Comparison of ENCODE assay signal across 9 cellular contexts in genomic region chr2:10278029-10278762, GRCh38. TPM values are rescaled to one million over a fixed set of nuclear protein-coding genes. Genes with fewer than 3 reads are reported as not detected.
DNase-seq lines count a peak whose midpoint lies in the region; ATAC-seq, FAIRE-seq and TF ChIP-seq lines count a peak whose summit lies in the region.
"Had no signal": no experiment of that assay in that cellular context is flagged by ENCODE, and none has a peak within 500 bp of the region (broad histone marks: within the 10 kb centered on the region; RNA-seq: fewer than 3 reads in every experiment).

No MANE protein-coding gene starts in this region.

- peaks cover 3 to 18% of the 10 kb centered on the region in 2 experiments; a peak in 4 of 5 replicates for H3K27me3 ChIP-seq in HepG2 (ENCODE audit: control insufficient read depth in 1 of 2, insufficient read depth in 2 of 2, low read length in 2 of 2)
- no peaks in the 10 kb centered on the region for H3K27me3 ChIP-seq in testis
- H3K27me3 ChIP-seq: BLaER1 had no signal

- peaks cover 24% of the 10 kb centered on the region for H3K4me1 Mint-ChIP-seq in activated CD8-positive, alpha-beta memory T cell treated with anti-CD3 and anti-CD28 coated beads, Interleukin-2, amount 10 ng/mL, durations not matched to agents 7 days and 5 days
- peaks cover 9% of the 10 kb centered on the region for H3K4me1 Mint-ChIP-seq in activated naive CD8-positive, alpha-beta T cell treated with anti-CD3 and anti-CD28 coated beads, Interleukin-2, amount 10 ng/mL, durations not matched to agents 7 days and 5 days

- H3K79me2 ChIP-seq in HepG2 (ENCODE audit: insufficient read depth, low read length) = no peaks in the 10 kb centered on the region

- no peak overlapping the region for H3K4me3 Mint-ChIP-seq in activated CD8-positive, alpha-beta memory T cell treated with anti-CD3 and anti-CD28 coated beads, Interleukin-2, amount 10 ng/mL, durations not matched to agents 7 days and 5 days
- H3K4me3 Mint-ChIP-seq in activated naive CD8-positive, alpha-beta T cell treated with anti-CD3 and anti-CD28 coated beads, Interleukin-2, amount 10 ng/mL, durations not matched to agents 7 days and 5 days = no peak overlapping the region

- CTCF ChIA-PET in activated CD8-positive, alpha-beta memory T cell treated with anti-CD3 and anti-CD28 coated beads, Interleukin-2, amount 10 ng/mL, durations not matched to agents 7 days and 5 days (lab: Charles Lee) = interaction anchor here (1.2 to 2.2 kb wide), 2 partner anchors 131 to 157 kb away, joined by 3 to 11 read pairs; no protein-coding TSS in a partner anchor
- CTCF ChIA-PET in HepG2 (lab: Yijun Ruan, JAX; ENCODE audit: low intra/inter-chr PET ratio, low total read pairs) = no interaction called here

- POLR2A ChIA-PET in activated naive CD8-positive, alpha-beta T cell treated with anti-CD3 and anti-CD28 coated beads, Interleukin-2, amount 10 ng/mL, durations not matched to agents 7 days and 5 days (lab: Charles Lee) = no interaction called here
- POLR2A ChIA-PET in HepG2 (lab: Yijun Ruan, JAX) = interaction anchor here (0.8 to 4.0 kb wide), 17 partner anchors 8 to 435 kb away, joined by 3 to 105 read pairs (median 6); partner anchors contain the start of genes HPCAL1, ODC1 and TAF1B

- no peaks in the 10 kb centered on the region for H4K20me1 ChIP-seq in HepG2 (ENCODE audit: insufficient read depth, low read length)
- H4K20me1 ChIP-seq: BLaER1 had no signal

- intact Hi-C loops in HepG2 (cut with micrococcal nuclease; ENCODE audit: unreplicated experiment) = loop anchor here (1.0 to 10.0 kb wide), 3 partner anchors 8 to 153 kb away; partner anchors contain the start of gene RRM2
- intact Hi-C loops in testis (cut with DNase I; ENCODE audit: low total_unique reads) = no loop called here

- H3K27ac ChIP-seq in HepG2 (ENCODE audit: extremely low read length, insufficient read depth, low read length) (peak overlapping the region; percentile 69), testis (peak overlapping the region; percentile 33 to 50)
- H3K27ac ChIP-seq: BLaER1 had no signal

- peak overlapping the region; percentile 52 for H3K27ac Mint-ChIP-seq in activated CD8-positive, alpha-beta memory T cell treated with anti-CD3 and anti-CD28 coated beads, Interleukin-2, amount 10 ng/mL, durations not matched to agents 7 days and 5 days
- peak overlapping the region; percentile 23 for H3K27ac Mint-ChIP-seq in activated naive CD8-positive, alpha-beta T cell treated with anti-CD3 and anti-CD28 coated beads, Interleukin-2, amount 10 ng/mL, durations not matched to agents 7 days and 5 days

- H3K9ac ChIP-seq in HepG2 (ENCODE audit: insufficient read depth, low read depth, low read length) = peak overlapping the region; percentile 61
- H3K9ac ChIP-seq: BLaER1 had no signal

- H3K9me3 ChIP-seq in HepG2 (ENCODE audit: low read length) (no peaks in the 10 kb centered on the region), testis (no peaks in the 10 kb centered on the region)
- H3K9me3 ChIP-seq: BLaER1 had no signal

- H3K4me2 ChIP-seq in HepG2 (ENCODE audit: low read depth, low read length) = peak overlapping the region; percentile 97
- H3K4me2 ChIP-seq: BLaER1 had no signal

- peak; percentile 66 for DNase-seq in activated CD8-positive, alpha-beta memory T cell treated with anti-CD3 and anti-CD28 coated beads, Interleukin-2, amount 10 ng/mL, durations not matched to agents 7 days and 5 days
- no peak for DNase-seq in activated CD8-positive, alpha-beta memory T cell treated with anti-CD3 and anti-CD28 coated beads, Interleukin-2, amount 50 U/mL, for 4 hours
- no peak for DNase-seq in activated naive CD8-positive, alpha-beta T cell treated with anti-CD3 and anti-CD28 coated beads, Interleukin-2, amount 10 ng/mL, durations not matched to agents 7 days and 5 days
- peak; percentile 87 for DNase-seq in HepG2 (ENCODE audit: low spot score)
- DNase-seq in testis = peak; percentile 83
- DNase-seq in NCI-H748 (lab: John Stamatoyannopoulos, UW; ENCODE audit: unreplicated experiment) = no peak

- TF ChIP-seq EP300 in HepG2 (IDR thresholded peaks at IDR 0.05; ENCODE audit: low read depth in 2 of 2, low read length in 2 of 2) (peak in 1 of 2 experiments; percentile 52; a peak in 2 of 4 replicates), HepG2 (CRISPR knock-in tag; IDR thresholded peaks at IDR 0.05; ENCODE audit: borderline replicate concordance) (no peak)

- H3K4me1 ChIP-seq in HepG2 (ENCODE audit: insufficient read depth, low read length) (peaks cover 47% of the 10 kb centered on the region), testis (peaks cover 16% of the 10 kb centered on the region)

- TF ChIP-seq POLR2A in HepG2 (IDR thresholded peaks at IDR 0.05; ENCODE audit: insufficient read depth in 1 of 2, low read depth in 2 of 2, low read length in 2 of 2) (peak in 1 of 2 experiments; percentile 43; a peak in 1 of 4 replicates), testis (IDR thresholded peaks at IDR 0.05) (no peak)

- no peaks in the 10 kb centered on the region for H3K27me3 Mint-ChIP-seq in activated CD8-positive, alpha-beta memory T cell treated with anti-CD3 and anti-CD28 coated beads, Interleukin-2, amount 10 ng/mL, durations not matched to agents 7 days and 5 days
- H3K27me3 Mint-ChIP-seq in activated naive CD8-positive, alpha-beta T cell treated with anti-CD3 and anti-CD28 coated beads, Interleukin-2, amount 10 ng/mL, durations not matched to agents 7 days and 5 days = peaks cover 7% of the 10 kb centered on the region

- in situ Hi-C loops in HepG2 (cut with HindIII; ENCODE audit: extremely low pct_ligation_motif_present, low pct_unique_long_range_greater_than_20kb) = no loop called here

- H3K4me3 ChIP-seq in HepG2 (replicated peaks in 1 of 3; ENCODE audit: insufficient read depth in 1 of 3, low read depth in 2 of 3, low read length in 3 of 3) = peak overlapping the region; percentile 27 to 78 (median 52)
- no peak overlapping the region for H3K4me3 ChIP-seq in testis
- H3K4me3 ChIP-seq: BLaER1 had no signal

- FAIRE-seq in HepG2 (lab: Jason Lieb, UNC) = peak; percentile 78

- H2AFZ ChIP-seq in HepG2 (ENCODE audit: low read length) = peak overlapping the region; percentile 31

- no peaks in the 10 kb centered on the region for H3K36me3 Mint-ChIP-seq in activated CD8-positive, alpha-beta memory T cell treated with anti-CD3 and anti-CD28 coated beads, Interleukin-2, amount 10 ng/mL, durations not matched to agents 7 days and 5 days
- H3K36me3 Mint-ChIP-seq in activated naive CD8-positive, alpha-beta T cell treated with anti-CD3 and anti-CD28 coated beads, Interleukin-2, amount 10 ng/mL, durations not matched to agents 7 days and 5 days = no peaks in the 10 kb centered on the region

- no peaks in the 10 kb centered on the region for H3K9me3 Mint-ChIP-seq in activated CD8-positive, alpha-beta memory T cell treated with anti-CD3 and anti-CD28 coated beads, Interleukin-2, amount 10 ng/mL, durations not matched to agents 7 days and 5 days (ENCODE audit: low read depth)
- no peaks in the 10 kb centered on the region for H3K9me3 Mint-ChIP-seq in activated naive CD8-positive, alpha-beta T cell treated with anti-CD3 and anti-CD28 coated beads, Interleukin-2, amount 10 ng/mL, durations not matched to agents 7 days and 5 days

- TF ChIP-seq CTCF in HepG2 (CRISPR knock-in tag; IDR thresholded peaks at IDR 0.05) (peak; percentile 4), testis (IDR thresholded peaks at IDR 0.05) (no peak)

- BruUV-seq in HepG2 (replicated peaks; lab: Mats Ljungman, UMichigan) = no TSS peak

- H3K36me3 ChIP-seq in HepG2 (replicated peaks in 1 of 2; ENCODE audit: control insufficient read depth in 1 of 2, insufficient read depth in 2 of 2, low read length in 2 of 2) = no peaks in the 10 kb centered on the region
- H3K36me3 ChIP-seq in testis (ENCODE audit: low read depth, missing control alignments) = no peaks in the 10 kb centered on the region
- H3K36me3 ChIP-seq: BLaER1 had no signal

- peak; percentile 67 for ATAC-seq in activated CD8-positive, alpha-beta memory T cell treated with anti-CD3 and anti-CD28 coated beads, Interleukin-2, amount 10 ng/mL, durations not matched to agents 7 days and 5 days
- no peak for ATAC-seq in activated naive CD8-positive, alpha-beta T cell treated with anti-CD3 and anti-CD28 coated beads, Interleukin-2, amount 10 ng/mL, durations not matched to agents 7 days and 5 days (ENCODE audit: low read depth)
- peak; percentile 69 for ATAC-seq in HepG2
- ATAC-seq in GM19023 (IDR thresholded peaks at IDR 0.05; ENCODE audit: unreplicated experiment) = no peak
- no peak for ATAC-seq in HG03095 (IDR thresholded peaks at IDR 0.05; ENCODE audit: unreplicated experiment)

- WGBS in HepG2 (ENCODE audit: low lambda C conversion rate) = 3% methylated on average over 19 of the region's 19 CpGs
- 53 to 58% methylated on average over 19 of the region's 19 CpGs for WGBS in testis, 2 donors

- no peak for TF ChIP-seq RAD21 in HepG2 (CRISPR knock-in tag; IDR thresholded peaks at IDR 0.05)

RNA-seq across cellular contexts. Expression of gene HPCAL1, which starts 24.5 kb away (rescaled TPM):
- 10 to 100 TPM; 29.0 to 47.0 TPM for total RNA-seq in activated CD8-positive, alpha-beta memory T cell treated with anti-CD3 and anti-CD28 coated beads, Interleukin-2, amount 10 ng/mL, durations not matched to agents 7 days and 5 days
- 10 to 100 TPM; 75.8 to 77.1 TPM for total RNA-seq in activated naive CD8-positive, alpha-beta T cell treated with anti-CD3 and anti-CD28 coated beads, Interleukin-2, amount 10 ng/mL, durations not matched to agents 7 days and 5 days
- total RNA-seq in HepG2 (2016; rRNA removed; fragmentation: Illumina TruSeq; extraction: Trizol) = 23.3 and 29.9 TPM in 2 replicates
- 43.0 and 51.2 TPM in 2 replicates for total RNA-seq in HepG2 (2016; cell fraction: cytosol; rRNA removed; fragmentation: Illumina TruSeq; extraction: Trizol; ENCODE audit: low read depth)
- 21.4 and 28.1 TPM in 2 replicates for total RNA-seq in HepG2 (2016; cell fraction: insoluble cytoplasmic fraction; rRNA removed; fragmentation: Illumina TruSeq; extraction: Trizol)
- total RNA-seq in HepG2 (2016; cell fraction: membrane; rRNA removed; fragmentation: Illumina TruSeq; extraction: Trizol) = 50.7 and 67.7 TPM in 2 replicates
- 12.9 and 16.1 TPM in 2 replicates for total RNA-seq in HepG2 (2016; cell fraction: nucleus; rRNA removed; fragmentation: Illumina TruSeq; extraction: Trizol)
- 29.5 and 38.6 TPM in 2 replicates for polyA plus RNA-seq in HepG2 (2011; rRNA removed)
- polyA plus RNA-seq in HepG2 (2011; cell fraction: cytosol; rRNA removed) = 29.8 and 35.9 TPM in 2 replicates
- 54.3 and 60.0 TPM in 2 replicates for polyA plus RNA-seq in HepG2 (2011; cell fraction: nucleus; rRNA removed)
- polyA plus RNA-seq in HepG2 (2012) = 46.0 and 46.8 TPM in 2 replicates
- polyA plus RNA-seq in HepG2 (2016; cell fraction: cytosol; fragmentation: Illumina TruSeq; extraction: Trizol; ENCODE audit: low read depth) = 37.1 and 47.1 TPM in 2 replicates
- 24.6 and 35.5 TPM in 2 replicates for polyA plus RNA-seq in HepG2 (2016; cell fraction: insoluble cytoplasmic fraction; fragmentation: Illumina TruSeq; extraction: Trizol; ENCODE audit: low read depth)
- polyA plus RNA-seq in HepG2 (2016; cell fraction: membrane; fragmentation: Illumina TruSeq; extraction: Trizol; ENCODE audit: low read depth) = 54.6 and 65.1 TPM in 2 replicates
- 30.3 and 35.7 TPM in 2 replicates for polyA plus RNA-seq in HepG2 (2016; cell fraction: nucleus; fragmentation: Illumina TruSeq; extraction: Trizol; ENCODE audit: insufficient read depth, low read depth)
- 26.5 and 27.7 TPM in 2 replicates for polyA minus RNA-seq in HepG2 (2011; rRNA and poly(A)+ RNA removed; ENCODE audit: low replicate concordance)
- 19.4 and 20.4 TPM in 2 replicates for polyA minus RNA-seq in HepG2 (2011; cell fraction: cytosol; rRNA and poly(A)+ RNA removed)
- polyA minus RNA-seq in HepG2 (2011; cell fraction: nucleus; rRNA and poly(A)+ RNA removed) = 12.6 and 15.5 TPM in 2 replicates
- 100 to 1,000 TPM; 215 to 263 TPM for total RNA-seq in testis
- 99.5 TPM for polyA plus RNA-seq in testis (ENCODE audit: insufficient read depth, low read depth, low replicate concordance)

Comparison
In these comparisons a context has a peak if more than half of its experiments do, and no peak if none do; other contexts are left out.
1. DNase-seq: peak in activated CD8-positive, alpha-beta memory T cell treated with anti-CD3 and anti-CD28 coated beads, Interleukin-2, amount 10 ng/mL, durations not matched to agents 7 days and 5 days (single experiment), HepG2 (single experiment) and testis (single experiment); none in activated CD8-positive, alpha-beta memory T cell treated with anti-CD3 and anti-CD28 coated beads, Interleukin-2, amount 50 U/mL, for 4 hours (single experiment), activated naive CD8-positive, alpha-beta T cell treated with anti-CD3 and anti-CD28 coated beads, Interleukin-2, amount 10 ng/mL, durations not matched to agents 7 days and 5 days (single experiment) and NCI-H748 (single experiment).
2. ATAC-seq: peak in activated CD8-positive, alpha-beta memory T cell treated with anti-CD3 and anti-CD28 coated beads, Interleukin-2, amount 10 ng/mL, durations not matched to agents 7 days and 5 days (single experiment) and HepG2 (single experiment); none in activated naive CD8-positive, alpha-beta T cell treated with anti-CD3 and anti-CD28 coated beads, Interleukin-2, amount 10 ng/mL, durations not matched to agents 7 days and 5 days (single experiment), GM19023 (single experiment) and HG03095 (single experiment).
3. H3K4me3 ChIP-seq: peak in HepG2 (3 of 3); none in testis (0 of 2).